1 cellular context compared by ENCODE assay signal in the genomic region with DNA sequence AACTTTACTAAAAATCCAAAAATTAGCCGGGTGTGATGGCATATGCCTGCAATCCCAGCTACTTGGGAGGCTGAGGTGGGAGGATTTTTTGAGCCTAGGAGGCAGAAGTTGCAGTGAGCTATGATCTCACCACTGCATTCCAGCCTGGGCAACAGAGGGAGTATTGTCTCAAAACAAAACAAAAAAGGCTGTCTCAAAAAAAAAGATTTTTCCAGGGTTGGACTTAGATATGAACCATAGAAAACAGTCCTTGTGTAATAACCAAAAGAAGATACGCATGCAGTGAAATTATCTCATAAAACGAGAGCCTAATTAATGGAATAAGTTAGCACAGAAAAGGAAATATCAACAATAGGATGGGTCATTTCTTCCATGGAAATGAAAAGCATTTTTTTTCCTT.
TF ChIP-seq lines count a peak whose summit lies in the region.

No MANE protein-coding gene starts in this region.

TF ChIP-seq in GM23338, 12 proteins besides CTCF, POLR2A, EP300 and RAD21 (continued from another document):
- TF ChIP-seq, protein P1, sequence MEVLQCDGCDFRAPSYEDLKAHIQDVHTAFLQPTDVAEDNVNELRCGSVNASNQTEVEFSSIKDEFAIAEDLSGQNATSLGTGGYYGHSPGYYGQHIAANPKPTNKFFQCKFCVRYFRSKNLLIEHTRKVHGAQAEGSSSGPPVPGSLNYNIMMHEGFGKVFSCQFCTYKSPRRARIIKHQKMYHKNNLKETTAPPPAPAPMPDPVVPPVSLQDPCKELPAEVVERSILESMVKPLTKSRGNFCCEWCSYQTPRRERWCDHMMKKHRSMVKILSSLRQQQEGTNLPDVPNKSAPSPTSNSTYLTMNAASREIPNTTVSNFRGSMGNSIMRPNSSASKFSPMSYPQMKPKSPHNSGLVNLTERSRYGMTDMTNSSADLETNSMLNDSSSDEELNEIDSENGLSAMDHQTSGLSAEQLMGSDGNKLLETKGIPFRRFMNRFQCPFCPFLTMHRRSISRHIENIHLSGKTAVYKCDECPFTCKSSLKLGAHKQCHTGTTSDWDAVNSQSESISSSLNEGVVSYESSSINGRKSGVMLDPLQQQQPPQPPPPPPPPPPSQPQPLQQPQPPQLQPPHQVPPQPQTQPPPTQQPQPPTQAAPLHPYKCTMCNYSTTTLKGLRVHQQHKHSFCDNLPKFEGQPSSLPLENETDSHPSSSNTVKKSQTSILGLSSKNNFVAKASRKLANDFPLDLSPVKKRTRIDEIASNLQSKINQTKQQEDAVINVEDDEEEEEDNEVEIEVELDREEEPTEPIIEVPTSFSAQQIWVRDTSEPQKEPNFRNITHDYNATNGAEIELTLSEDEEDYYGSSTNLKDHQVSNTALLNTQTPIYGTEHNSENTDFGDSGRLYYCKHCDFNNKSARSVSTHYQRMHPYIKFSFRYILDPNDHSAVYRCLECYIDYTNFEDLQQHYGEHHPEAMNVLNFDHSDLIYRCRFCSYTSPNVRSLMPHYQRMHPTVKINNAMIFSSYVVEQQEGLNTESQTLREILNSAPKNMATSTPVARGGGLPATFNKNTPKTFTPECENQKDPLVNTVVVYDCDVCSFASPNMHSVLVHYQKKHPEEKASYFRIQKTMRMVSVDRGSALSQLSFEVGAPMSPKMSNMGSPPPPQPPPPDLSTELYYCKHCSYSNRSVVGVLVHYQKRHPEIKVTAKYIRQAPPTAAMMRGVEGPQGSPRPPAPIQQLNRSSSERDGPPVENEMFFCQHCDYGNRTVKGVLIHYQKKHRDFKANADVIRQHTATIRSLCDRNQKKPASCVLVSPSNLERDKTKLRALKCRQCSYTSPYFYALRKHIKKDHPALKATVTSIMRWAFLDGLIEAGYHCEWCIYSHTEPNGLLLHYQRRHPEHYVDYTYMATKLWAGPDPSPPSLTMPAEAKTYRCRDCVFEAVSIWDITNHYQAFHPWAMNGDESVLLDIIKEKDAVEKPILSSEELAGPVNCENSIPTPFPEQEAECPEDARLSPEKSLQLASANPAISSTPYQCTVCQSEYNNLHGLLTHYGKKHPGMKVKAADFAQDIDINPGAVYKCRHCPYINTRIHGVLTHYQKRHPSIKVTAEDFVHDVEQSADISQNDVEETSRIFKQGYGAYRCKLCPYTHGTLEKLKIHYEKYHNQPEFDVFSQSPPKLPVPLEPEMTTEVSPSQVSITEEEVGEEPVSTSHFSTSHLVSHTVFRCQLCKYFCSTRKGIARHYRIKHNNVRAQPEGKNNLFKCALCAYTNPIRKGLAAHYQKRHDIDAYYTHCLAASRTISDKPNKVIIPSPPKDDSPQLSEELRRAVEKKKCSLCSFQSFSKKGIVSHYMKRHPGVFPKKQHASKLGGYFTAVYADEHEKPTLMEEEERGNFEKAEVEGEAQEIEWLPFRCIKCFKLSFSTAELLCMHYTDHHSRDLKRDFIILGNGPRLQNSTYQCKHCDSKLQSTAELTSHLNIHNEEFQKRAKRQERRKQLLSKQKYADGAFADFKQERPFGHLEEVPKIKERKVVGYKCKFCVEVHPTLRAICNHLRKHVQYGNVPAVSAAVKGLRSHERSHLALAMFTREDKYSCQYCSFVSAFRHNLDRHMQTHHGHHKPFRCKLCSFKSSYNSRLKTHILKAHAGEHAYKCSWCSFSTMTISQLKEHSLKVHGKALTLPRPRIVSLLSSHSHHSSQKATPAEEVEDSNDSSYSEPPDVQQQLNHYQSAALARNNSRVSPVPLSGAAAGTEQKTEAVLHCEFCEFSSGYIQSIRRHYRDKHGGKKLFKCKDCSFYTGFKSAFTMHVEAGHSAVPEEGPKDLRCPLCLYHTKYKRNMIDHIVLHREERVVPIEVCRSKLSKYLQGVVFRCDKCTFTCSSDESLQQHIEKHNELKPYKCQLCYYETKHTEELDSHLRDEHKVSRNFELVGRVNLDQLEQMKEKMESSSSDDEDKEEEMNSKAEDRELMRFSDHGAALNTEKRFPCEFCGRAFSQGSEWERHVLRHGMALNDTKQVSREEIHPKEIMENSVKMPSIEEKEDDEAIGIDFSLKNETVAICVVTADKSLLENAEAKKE (CRISPR knock-in tag; IDR thresholded peaks at IDR 0.05) = no peak
- TF ChIP-seq STAT1 (IDR thresholded peaks at IDR 0.05; ENCODE audit: unreplicated experiment) = no peak
- no peak for TF ChIP-seq NANOG (IDR thresholded peaks at IDR 0.05; ENCODE audit: borderline replicate concordance)
- TF ChIP-seq ZNF331 (CRISPR knock-in tag; IDR thresholded peaks at IDR 0.05; ENCODE audit: low read depth) = no peak
- no peak for TF ChIP-seq EZH2phosphoT487 (IDR thresholded peaks at IDR 0.05; ENCODE audit: unreplicated experiment)
- no peak for TF ChIP-seq JUNB (IDR thresholded peaks at IDR 0.05; ENCODE audit: unreplicated experiment)
